ENCODE assay signal across 8 cellular contexts in genomic region chr12:57006809-57007475, GRCh38. TPM values are rescaled to one million over a fixed set of nuclear protein-coding genes. Genes with fewer than 3 reads are reported as not detected.
DNase-seq lines count a peak whose midpoint lies in the region; ATAC-seq and TF ChIP-seq lines count a peak whose summit lies in the region.

No MANE protein-coding gene starts in this region.

- peaks cover 0 to 33% (median 12%) of the 10 kb centered on the region in 4 donors for H3K4me1 ChIP-seq in right lobe of liver
- H3K4me1 ChIP-seq in transverse colon: peaks cover 9 to 33% (median 25%) of the 10 kb centered on the region in 4 donors

- DNase-seq in activated CD8-positive, alpha-beta memory T cell treated with anti-CD3 and anti-CD28 coated beads, Interleukin-2, amount 50 U/mL, for 4 hours: peak; percentile 35
- no peak for DNase-seq in activated CD8-positive, alpha-beta memory T cell treated with anti-CD3 and anti-CD28 coated beads for 24 hours
- peak; percentile 46 for DNase-seq in activated naive CD4-positive, alpha-beta T cell treated with anti-CD3 and anti-CD28 coated beads, Interleukin-2, amount 50 U/mL, for 16 hours
- no peak for DNase-seq in right lobe of liver
- no peak for DNase-seq in transverse colon
- no peak for DNase-seq in NCI-H1694 treated with DMSO at 0.1 percent for 48 hours (lab: John Stamatoyannopoulos, UW)
- DNase-seq in activated CD4-positive, CD25-positive, alpha-beta regulatory T cell (lab: John Stamatoyannopoulos, UW): no peak
- no peak for DNase-seq in cortex of kidney (lab: John Stamatoyannopoulos, UW)

- H3K9me3 ChIP-seq in right lobe of liver (no peaks in the 10 kb centered on the region), transverse colon (no peaks in the 10 kb centered on the region)

- H3K27ac ChIP-seq in right lobe of liver: peak overlapping the region; percentile 37 to 65 (median 62)
- H3K27ac ChIP-seq in transverse colon: peak overlapping the region; percentile 24 to 86 (median 78)

- no peak for TF ChIP-seq POLR2A in right lobe of liver (IDR thresholded peaks at IDR 0.05)
- TF ChIP-seq POLR2A in transverse colon (IDR thresholded peaks at IDR 0.05): no peak

- in situ Hi-C loops in transverse colon (cut with MboI; ENCODE audit: low pct_ligation_motif_present in 1 of 4, low pct_unique_long_range_greater_than_20kb in 1 of 4, low sequenced_read_pairs in 3 of 4): loop anchor here in 2 of 4 donors (10.0 kb wide), 2 partner anchors 48 to 58 kb away; partner anchors contain the start of gene MYO1A (in 1 of the 2)

- peaks cover 0 to 23% (median 10%) of the 10 kb centered on the region in 4 donors for H3K36me3 ChIP-seq in right lobe of liver
- H3K36me3 ChIP-seq in transverse colon: peaks cover 0 to 9% (median 4%) of the 10 kb centered on the region in 4 donors

- WGBS in right lobe of liver (ENCODE audit: insufficient coverage, low coverage, low lambda C conversion rate, missing lambda C conversion rate): 38% methylated on average over 8 of the region's 10 CpGs
- WGBS in transverse colon (ENCODE audit: low coverage in 1 of 2), 2 donors: 50 to 58% methylated on average over 2 to 10 of the region's 10 CpGs

- ATAC-seq in right lobe of liver: no peak

- H3K4me3 ChIP-seq in right lobe of liver: peak overlapping the region in 2 of 3 donors; percentile 74 to 89
- H3K4me3 ChIP-seq in transverse colon: peak overlapping the region in 2 of 4 donors; percentile 77 to 86

- TF ChIP-seq EP300 in transverse colon (IDR thresholded peaks at IDR 0.05; ENCODE audit: low read depth): no peak

- intact Hi-C loops in right lobe of liver (cut with DNase I) (no loop called here), transverse colon (cut with DNase I; ENCODE audit: low total_unique reads) (loop anchor here (2.0 to 10.0 kb wide), 2 partner anchors 56 to 178 kb away; no protein-coding TSS in a partner anchor)

- peak in 1 of 4 donors; percentile 2 for TF ChIP-seq CTCF in right lobe of liver (IDR thresholded peaks at IDR 0.05)
- no peak for TF ChIP-seq CTCF in transverse colon (IDR thresholded peaks at IDR 0.05)

- no peaks in the 10 kb centered on the region for H3K27me3 ChIP-seq in right lobe of liver
- H3K27me3 ChIP-seq in transverse colon: no peaks in the 10 kb centered on the region

RNA-seq across cellular contexts. Expression of gene ZBTB39, which starts 0.6 kb away (rescaled TPM):
- total RNA-seq in right lobe of liver (1 to 10 TPM; 1.8 to 3.7 (median 3.3) TPM), transverse colon (1 to 10 TPM; 3.4 to 8.0 (median 4.8) TPM)

RNA-seq across cellular contexts. Expression of gene TAC3, which starts 9.4 kb away (rescaled TPM):
- total RNA-seq in right lobe of liver (not detected), transverse colon (10 to 100 TPM in 1 of 4 donors, 1 to 10 TPM in 2, not detected in 1; 2.5 to 47.1 (median 9.2) TPM)

RNA-seq across cellular contexts. Expression of gene MYO1A, which starts 43.0 kb away (rescaled TPM):
- total RNA-seq in right lobe of liver (1 to 10 TPM in 1 of 6 experiments, under 1 TPM in 4, not detected in 1; 0.27 to 1.9 (median 0.68) TPM), transverse colon (100 to 1,000 TPM; 118 to 234 (median 184) TPM)

RNA-seq across cellular contexts. Expression of gene RDH16, which starts 49.5 kb away (rescaled TPM):
- total RNA-seq in right lobe of liver (100 to 1,000 TPM in 4 of 6 experiments, 10 to 100 TPM in 2; 84.6 to 481 (median 147) TPM), transverse colon (under 1 TPM in 2 of 4 donors, not detected in 2; 0.48 to 0.55 TPM)

Comparison
In these comparisons a context has a peak if more than half of its experiments do, and no peak if none do; other contexts are left out.
1. DNase-seq: peak in activated CD8-positive, alpha-beta memory T cell treated with anti-CD3 and anti-CD28 coated beads, Interleukin-2, amount 50 U/mL, for 4 hours (single experiment) and activated naive CD4-positive, alpha-beta T cell treated with anti-CD3 and anti-CD28 coated beads, Interleukin-2, amount 50 U/mL, for 16 hours (single experiment); none in activated CD8-positive, alpha-beta memory T cell treated with anti-CD3 and anti-CD28 coated beads for 24 hours (single experiment), right lobe of liver (0 of 3), transverse colon (single experiment), NCI-H1694 treated with DMSO at 0.1 percent for 48 hours (single experiment), activated CD4-positive, CD25-positive, alpha-beta regulatory T cell (0 of 4) and cortex of kidney (single experiment).
2. RNA of gene MYO1A, which starts 43.0 kb away (total RNA-seq): 118 to 234 TPM in transverse colon; 0.27 to 1.9 TPM in right lobe of liver; every median in the first group is over 10 times any median in the second.